In genomic region chr17:16537130-16537458, GRCh38 we compare ENCODE assay signal across 11 cellular contexts. TPM values are rescaled to one million over a fixed set of nuclear protein-coding genes. Genes with fewer than 3 reads are reported as not detected.
DNase-seq lines count a peak whose midpoint lies in the region; ATAC-seq and TF ChIP-seq lines count a peak whose summit lies in the region.
"Had no signal": no experiment of that assay in that cellular context is flagged by ENCODE, and none has a peak within 500 bp of the region (broad histone marks: within the 10 kb centered on the region; RNA-seq: fewer than 3 reads in every experiment).

No MANE protein-coding gene starts in this region.

- peak overlapping the region; percentile 41 for H3K27ac Mint-ChIP-seq in activated naive CD4-positive, alpha-beta T cell treated with anti-CD3 and anti-CD28 coated beads, Interleukin-2, amount 50 U/mL, for 24 hours
- H3K27ac Mint-ChIP-seq in activated naive CD4-positive, alpha-beta T cell treated with anti-CD3 and anti-CD28 coated beads for 36 hours: no peak overlapping the region
- H3K27ac Mint-ChIP-seq in activated CD8-positive, alpha-beta T cell treated with anti-CD3 and anti-CD28 coated beads, Interleukin-2, amount 10 ng/mL, durations not matched to agents 7 days and 5 days: peak overlapping the region; percentile 99
- peak overlapping the region; percentile 92 for H3K27ac Mint-ChIP-seq in memory B cell

- no peaks in the 10 kb centered on the region for H3K9me3 Mint-ChIP-seq in activated naive CD4-positive, alpha-beta T cell treated with anti-CD3 and anti-CD28 coated beads, Interleukin-2, amount 50 U/mL, for 24 hours
- H3K9me3 Mint-ChIP-seq in activated naive CD4-positive, alpha-beta T cell treated with anti-CD3 and anti-CD28 coated beads for 36 hours: peaks cover 1% of the 10 kb centered on the region
- peaks cover 12% of the 10 kb centered on the region for H3K9me3 Mint-ChIP-seq in activated CD8-positive, alpha-beta T cell treated with anti-CD3 and anti-CD28 coated beads, Interleukin-2, amount 10 ng/mL, durations not matched to agents 7 days and 5 days (ENCODE audit: insufficient read depth)
- peaks cover 7% of the 10 kb centered on the region for H3K9me3 Mint-ChIP-seq in memory B cell

- 48 to 50% methylated on average over 2 of the region's 2 CpGs for WGBS in thyroid gland, 2 donors

- CTCF ChIA-PET in activated naive CD4-positive, alpha-beta T cell treated with anti-CD3 and anti-CD28 coated beads for 36 hours (lab: Charles Lee): interaction anchor here (1.2 to 3.3 kb wide), 6 partner anchors 15 to 456 kb away, joined by 3 to 31 read pairs (median 12); no protein-coding TSS in a partner anchor
- CTCF ChIA-PET in activated CD8-positive, alpha-beta T cell treated with anti-CD3 and anti-CD28 coated beads, Interleukin-2, amount 10 ng/mL, durations not matched to agents 7 days and 5 days (lab: Charles Lee): interaction anchor here (0.8 to 3.1 kb wide), 6 partner anchors 15 to 153 kb away, joined by 3 to 48 read pairs (median 10); partner anchors contain the start of gene CCDC144A

- no peak overlapping the region for H3K4me3 ChIP-seq in thyroid gland (replicated peaks in 1 of 3)
- H3K4me3 ChIP-seq: HAP-1 had no signal

- H3K27me3 ChIP-seq in thyroid gland: no peaks in the 10 kb centered on the region
- H3K27me3 ChIP-seq: gastrocnemius medialis, pancreas had no signal

- no peaks in the 10 kb centered on the region for H3K9me3 ChIP-seq in thyroid gland
- H3K9me3 ChIP-seq: gastrocnemius medialis, pancreas had no signal

- DNase-seq in activated naive CD4-positive, alpha-beta T cell treated with anti-CD3 and anti-CD28 coated beads for 36 hours: no peak
- no peak for DNase-seq in activated CD8-positive, alpha-beta T cell treated with anti-CD3 and anti-CD28 coated beads, Interleukin-2, amount 10 ng/mL, durations not matched to agents 7 days and 5 days
- DNase-seq in memory B cell (ENCODE audit: low spot score in 2 of 2) (no peak), thyroid gland (no peak), GM03348 (ENCODE audit: low spot score) (no peak)
- no peak for DNase-seq in NK-92 treated with Interleukin-12 subunit alpha and Interleukin-12 subunit beta, amount 100 ng/mL, for 24 hours (lab: John Stamatoyannopoulos, UW)

- H3K4me3 Mint-ChIP-seq in activated naive CD4-positive, alpha-beta T cell treated with anti-CD3 and anti-CD28 coated beads, Interleukin-2, amount 50 U/mL, for 24 hours: peak overlapping the region; percentile 98
- no peak overlapping the region for H3K4me3 Mint-ChIP-seq in activated naive CD4-positive, alpha-beta T cell treated with anti-CD3 and anti-CD28 coated beads for 36 hours
- peak overlapping the region; percentile 95 for H3K4me3 Mint-ChIP-seq in activated CD8-positive, alpha-beta T cell treated with anti-CD3 and anti-CD28 coated beads, Interleukin-2, amount 10 ng/mL, durations not matched to agents 7 days and 5 days
- peak overlapping the region; percentile 97 for H3K4me3 Mint-ChIP-seq in memory B cell

- POLR2A ChIA-PET in activated CD8-positive, alpha-beta T cell treated with anti-CD3 and anti-CD28 coated beads, Interleukin-2, amount 10 ng/mL, durations not matched to agents 7 days and 5 days (lab: Charles Lee): interaction anchor here (1.4 kb wide), 1 partner anchor 52 kb away, joined by 5 read pairs; no protein-coding TSS in a partner anchor

- H3K36me3 Mint-ChIP-seq in activated naive CD4-positive, alpha-beta T cell treated with anti-CD3 and anti-CD28 coated beads, Interleukin-2, amount 50 U/mL, for 24 hours: peaks cover 1% of the 10 kb centered on the region
- H3K36me3 Mint-ChIP-seq in activated naive CD4-positive, alpha-beta T cell treated with anti-CD3 and anti-CD28 coated beads for 36 hours (ENCODE audit: low read depth): no peaks in the 10 kb centered on the region
- H3K36me3 Mint-ChIP-seq in activated CD8-positive, alpha-beta T cell treated with anti-CD3 and anti-CD28 coated beads, Interleukin-2, amount 10 ng/mL, durations not matched to agents 7 days and 5 days (ENCODE audit: low read depth): no peaks in the 10 kb centered on the region
- H3K36me3 Mint-ChIP-seq in memory B cell: peaks cover 3% of the 10 kb centered on the region

- H3K4me1 ChIP-seq in thyroid gland: peaks cover 0 to 11% of the 10 kb centered on the region in 2 donors
- H3K4me1 ChIP-seq: gastrocnemius medialis, HAP-1 had no signal

- TF ChIP-seq POLR2A in thyroid gland (IDR thresholded peaks at IDR 0.05): no peak

- no peaks in the 10 kb centered on the region for H3K36me3 ChIP-seq in thyroid gland
- H3K36me3 ChIP-seq: gastrocnemius medialis, HAP-1, pancreas had no signal

- no peak for TF ChIP-seq CTCF in thyroid gland (IDR thresholded peaks at IDR 0.05)

- peak overlapping the region in 2 of 3 donors; percentile 25 to 95 for H3K27ac ChIP-seq in thyroid gland

- H3K27me3 Mint-ChIP-seq in activated naive CD4-positive, alpha-beta T cell treated with anti-CD3 and anti-CD28 coated beads, Interleukin-2, amount 50 U/mL, for 24 hours: peaks cover 1% of the 10 kb centered on the region
- H3K27me3 Mint-ChIP-seq in activated naive CD4-positive, alpha-beta T cell treated with anti-CD3 and anti-CD28 coated beads for 36 hours (ENCODE audit: low read depth): no peaks in the 10 kb centered on the region
- no peaks in the 10 kb centered on the region for H3K27me3 Mint-ChIP-seq in activated CD8-positive, alpha-beta T cell treated with anti-CD3 and anti-CD28 coated beads, Interleukin-2, amount 10 ng/mL, durations not matched to agents 7 days and 5 days (ENCODE audit: low read depth)
- peaks cover 1% of the 10 kb centered on the region for H3K27me3 Mint-ChIP-seq in memory B cell

- no peak for ATAC-seq in activated CD8-positive, alpha-beta T cell treated with anti-CD3 and anti-CD28 coated beads, Interleukin-2, amount 10 ng/mL, durations not matched to agents 7 days and 5 days
- ATAC-seq in memory B cell (ENCODE audit: low read depth) (no peak), GM18511 (IDR thresholded peaks at IDR 0.05; ENCODE audit: unreplicated experiment) (no peak)

- peaks cover 23% of the 10 kb centered on the region for H3K4me1 Mint-ChIP-seq in activated naive CD4-positive, alpha-beta T cell treated with anti-CD3 and anti-CD28 coated beads, Interleukin-2, amount 50 U/mL, for 24 hours
- H3K4me1 Mint-ChIP-seq in activated naive CD4-positive, alpha-beta T cell treated with anti-CD3 and anti-CD28 coated beads for 36 hours (ENCODE audit: low read depth): peaks cover 15% of the 10 kb centered on the region
- H3K4me1 Mint-ChIP-seq in activated CD8-positive, alpha-beta T cell treated with anti-CD3 and anti-CD28 coated beads, Interleukin-2, amount 10 ng/mL, durations not matched to agents 7 days and 5 days (ENCODE audit: low read depth): peaks cover 30% of the 10 kb centered on the region
- H3K4me1 Mint-ChIP-seq in memory B cell: peaks cover 9% of the 10 kb centered on the region

- intact Hi-C loops in activated naive CD4-positive, alpha-beta T cell treated with anti-CD3 and anti-CD28 coated beads for 36 hours (cut with micrococcal nuclease): loop anchor here (1.0 to 5.0 kb wide), 7 partner anchors 52 to 510 kb away; partner anchors contain the start of genes CCDC144A and ZNF624
- intact Hi-C loops in thyroid gland (cut with DNase I): loop anchor here (10.0 kb wide), 1 partner anchor 48 kb away; no protein-coding TSS in a partner anchor

RNA-seq across cellular contexts. Expression of gene ZNF287, which starts 31.9 kb away (rescaled TPM):
- 1 to 10 TPM; 5.1 to 6.3 TPM for total RNA-seq in activated naive CD4-positive, alpha-beta T cell treated with anti-CD3 and anti-CD28 coated beads for 36 hours
- total RNA-seq in activated CD8-positive, alpha-beta T cell treated with anti-CD3 and anti-CD28 coated beads, Interleukin-2, amount 10 ng/mL, durations not matched to agents 7 days and 5 days: 1 to 10 TPM; 5.7 to 5.9 TPM
- 10 to 100 TPM in 3 of 4 donors, 1 to 10 TPM in 1; 9.6 to 17.3 (median 14.6) TPM for total RNA-seq in thyroid gland

RNA-seq across cellular contexts. Expression of gene LRRC75A, which starts 45.1 kb away (rescaled TPM):
- under 1 TPM; 0.69 to 0.79 TPM for total RNA-seq in activated naive CD4-positive, alpha-beta T cell treated with anti-CD3 and anti-CD28 coated beads for 36 hours
- total RNA-seq in activated CD8-positive, alpha-beta T cell treated with anti-CD3 and anti-CD28 coated beads, Interleukin-2, amount 10 ng/mL, durations not matched to agents 7 days and 5 days: 1 to 10 TPM; 3.6 to 5.7 TPM
- total RNA-seq in thyroid gland: 10 to 100 TPM in 1 of 4 donors, 1 to 10 TPM in 3; 4.0 to 16.7 (median 7.8) TPM
